Comparison of ENCODE assay signal across 1 cellular context in genomic region chr1:3664700-3665375, GRCh38.
TF ChIP-seq lines count a peak whose summit lies in the region.

No MANE protein-coding gene starts in this region.

TF ChIP-seq in GM23338, 12 proteins besides CTCF, POLR2A, EP300 and RAD21:
- TF ChIP-seq NANOG (IDR thresholded peaks at IDR 0.05; ENCODE audit: borderline replicate concordance) (no peak), ZNF331 (CRISPR knock-in tag; IDR thresholded peaks at IDR 0.05; ENCODE audit: low read depth) (no peak), JUNB (IDR thresholded peaks at IDR 0.05; ENCODE audit: unreplicated experiment) (no peak), STAT1 (IDR thresholded peaks at IDR 0.05; ENCODE audit: unreplicated experiment) (no peak), ETS1 (IDR thresholded peaks at IDR 0.05) (no peak)
